9 cellular contexts compared by ENCODE assay signal in genomic region chr14:64636208-64636979, GRCh38.
DNase-seq lines count a peak whose midpoint lies in the region; ATAC-seq, FAIRE-seq and TF ChIP-seq lines count a peak whose summit lies in the region.
"Had no signal": no experiment of that assay in that cellular context is flagged by ENCODE, and none has a peak within 500 bp of the region (broad histone marks: within the 10 kb centered on the region; RNA-seq: fewer than 3 reads in every experiment).

No MANE protein-coding gene starts in this region.

- H3K4me1 Mint-ChIP-seq in activated T-cell treated with anti-CD3 and anti-CD28 coated beads, Interleukin-2, amount 50 U/mL, for 72 hours (ENCODE audit: low read depth), result no peaks in the 10 kb centered on the region
- H3K4me1 Mint-ChIP-seq in nephron progenitor cell, result peaks cover 29% of the 10 kb centered on the region
- H3K4me1 Mint-ChIP-seq in stimulated activated naive CD8-positive, alpha-beta T cell treated with anti-CD3 and anti-CD28 coated beads, Interleukin-15, amount 100 ng/mL, for 72 hours, result peaks cover 10% of the 10 kb centered on the region

- TF ChIP-seq POLR2A in Peyer's patch (IDR thresholded peaks at IDR 0.05), result no peak

- H3K36me3 ChIP-seq in Peyer's patch, result no peaks in the 10 kb centered on the region

- in situ Hi-C loops in KBM-7 (cut with MboI; ENCODE audit: low pct_unique_long_range_greater_than_20kb, low sequenced_read_pairs), result loop anchor here (25.0 kb wide), 1 partner anchor 299 kb away; no protein-coding TSS in a partner anchor

- peak; percentile 90 to 92 for ATAC-seq in activated T-cell treated with anti-CD3 and anti-CD28 coated beads, Interleukin-2, amount 50 U/mL, for 72 hours (replicated peaks in 1 of 2)
- ATAC-seq in stimulated activated naive CD8-positive, alpha-beta T cell treated with anti-CD3 and anti-CD28 coated beads, Interleukin-15, amount 100 ng/mL, for 72 hours, result peak; percentile 92

- TF ChIP-seq CTCF in Peyer's patch (IDR thresholded peaks at IDR 0.05) (peak; percentile 78 to 93 (median 84)), nephron progenitor cell (IDR thresholded peaks at IDR 0.05) (peak; percentile 93)

- no peaks in the 10 kb centered on the region for H3K27me3 ChIP-seq in Peyer's patch

- no peak overlapping the region for H3K27ac ChIP-seq in Peyer's patch

- H3K27ac Mint-ChIP-seq in activated T-cell treated with anti-CD3 and anti-CD28 coated beads, Interleukin-2, amount 50 U/mL, for 72 hours, result no peak overlapping the region
- no peak overlapping the region for H3K27ac Mint-ChIP-seq in nephron progenitor cell
- H3K27ac Mint-ChIP-seq in stimulated activated naive CD8-positive, alpha-beta T cell treated with anti-CD3 and anti-CD28 coated beads, Interleukin-15, amount 100 ng/mL, for 72 hours, result no peak overlapping the region
- H3K27ac Mint-ChIP-seq: stimulated activated naive CD8-positive, alpha-beta T cell treated with anti-CD3 and anti-CD28 coated beads, Interleukin-15, Interleukin-2, amounts not matched to agents 100 ng/mL and 50 ng/mL, for 24 hours had no signal

- H3K4me1 ChIP-seq in Peyer's patch, result peaks cover 0 to 6% (median 0%) of the 10 kb centered on the region in 4 donors

- FAIRE-seq in GM18507 (lab: Jason Lieb, UNC), result peak; percentile 79

- H3K4me3 ChIP-seq in Peyer's patch, result no peak overlapping the region

- H3K9me3 ChIP-seq in Peyer's patch, result no peaks in the 10 kb centered on the region

- H3K36me3 Mint-ChIP-seq in activated T-cell treated with anti-CD3 and anti-CD28 coated beads, Interleukin-2, amount 50 U/mL, for 72 hours (ENCODE audit: insufficient read depth in 2 of 2), result no peaks in the 10 kb centered on the region
- no peaks in the 10 kb centered on the region for H3K36me3 Mint-ChIP-seq in nephron progenitor cell (ENCODE audit: low read depth)

- H3K27me3 Mint-ChIP-seq in activated T-cell treated with anti-CD3 and anti-CD28 coated beads, Interleukin-2, amount 50 U/mL, for 72 hours (ENCODE audit: low read depth), result no peaks in the 10 kb centered on the region
- H3K27me3 Mint-ChIP-seq in nephron progenitor cell (ENCODE audit: low read depth, poor library complexity), result no peaks in the 10 kb centered on the region
- peaks cover 6% of the 10 kb centered on the region for H3K27me3 Mint-ChIP-seq in stimulated activated naive CD8-positive, alpha-beta T cell treated with anti-CD3 and anti-CD28 coated beads, Interleukin-15, amount 100 ng/mL, for 72 hours

- no peak overlapping the region for H3K4me3 Mint-ChIP-seq in activated T-cell treated with anti-CD3 and anti-CD28 coated beads, Interleukin-2, amount 50 U/mL, for 72 hours
- H3K4me3 Mint-ChIP-seq in nephron progenitor cell, result no peak overlapping the region
- no peak overlapping the region for H3K4me3 Mint-ChIP-seq in stimulated activated naive CD8-positive, alpha-beta T cell treated with anti-CD3 and anti-CD28 coated beads, Interleukin-15, amount 100 ng/mL, for 72 hours
- H3K4me3 Mint-ChIP-seq: stimulated activated naive CD8-positive, alpha-beta T cell treated with anti-CD3 and anti-CD28 coated beads, Interleukin-15, Interleukin-2, amounts not matched to agents 100 ng/mL and 50 ng/mL, for 24 hours had no signal

- no peaks in the 10 kb centered on the region for H3K9me3 Mint-ChIP-seq in activated T-cell treated with anti-CD3 and anti-CD28 coated beads, Interleukin-2, amount 50 U/mL, for 72 hours
- H3K9me3 Mint-ChIP-seq in nephron progenitor cell, result no peaks in the 10 kb centered on the region
- H3K9me3 Mint-ChIP-seq in stimulated activated naive CD8-positive, alpha-beta T cell treated with anti-CD3 and anti-CD28 coated beads, Interleukin-15, amount 100 ng/mL, for 72 hours, result no peaks in the 10 kb centered on the region
- H3K9me3 Mint-ChIP-seq: stimulated activated naive CD8-positive, alpha-beta T cell treated with anti-CD3 and anti-CD28 coated beads, Interleukin-15, Interleukin-2, amounts not matched to agents 100 ng/mL and 50 ng/mL, for 24 hours had no signal

- peak; percentile 44 for DNase-seq in A172 (ENCODE audit: low spot score)
- peak; percentile 55 for DNase-seq in GM18507 (ENCODE audit: extremely low spot score, insufficient read length, low read depth)
- DNase-seq in KBM-7, result peak; percentile 85
- DNase-seq in Peyer's patch, result peak; percentile 52 to 87 (median 80)
- DNase-seq in activated T-cell treated with anti-CD3 and anti-CD28 coated beads, Interleukin-2, amount 50 U/mL, for 72 hours, result peak; percentile 69 to 76
- DNase-seq in fibroblast of peridontal ligament (ENCODE audit: extremely low read depth), result peak; percentile 65
- peak; percentile 78 for DNase-seq in nephron progenitor cell
- DNase-seq in stimulated activated naive CD8-positive, alpha-beta T cell treated with anti-CD3 and anti-CD28 coated beads, Interleukin-15, amount 100 ng/mL, for 72 hours, result peak; percentile 70
